ENCODE assay signal across 15 cellular contexts in genomic region chrX:19194285-19195242, GRCh38.
DNase-seq lines count a peak whose midpoint lies in the region; ATAC-seq and TF ChIP-seq lines count a peak whose summit lies in the region.
"Had no signal": no experiment of that assay in that cellular context is flagged by ENCODE, and none has a peak within 500 bp of the region (broad histone marks: within the 10 kb centered on the region; RNA-seq: fewer than 3 reads in every experiment).

No MANE protein-coding gene starts in this region.

- no peaks in the 10 kb centered on the region for H3K4me1 Mint-ChIP-seq in MCF 10A (ENCODE audit: insufficient read depth, unreplicated experiment)
- H3K4me1 Mint-ChIP-seq in stimulated activated memory B cell treated with anti-CD40 and anti-IgM and Interleukin-4, amounts not matched to agents 10 μg/mL and 1 μg/mL and 100 μg/mL, for 72 hours, result peaks cover 12% of the 10 kb centered on the region
- H3K4me1 Mint-ChIP-seq: neural crest cell had no signal

- no peaks in the 10 kb centered on the region for H3K4me1 ChIP-seq in breast epithelium
- H3K4me1 ChIP-seq in A673 (ENCODE audit: insufficient read depth, low read length, poor library complexity, severe bottlenecking), result peaks cover 5% of the 10 kb centered on the region

- TF ChIP-seq CTCF in MCF 10A (IDR thresholded peaks at IDR 0.05; ENCODE audit: unreplicated experiment) (no peak), breast epithelium (IDR thresholded peaks at IDR 0.05) (no peak), A673 (conservative IDR thresholded peaks at IDR 0.05; ENCODE audit: low read depth, low read length) (no peak), WERI-Rb-1 (IDR thresholded peaks at IDR 0.05; ENCODE audit: low read depth, low read length) (no peak)

- ATAC-seq in GM21717 (IDR thresholded peaks at IDR 0.05; ENCODE audit: unreplicated experiment), result peak; percentile 53
- ATAC-seq in HG03565 (IDR thresholded peaks at IDR 0.05; ENCODE audit: unreplicated experiment), result peak; percentile 55
- no peak for ATAC-seq in stimulated activated memory B cell treated with anti-CD40 and anti-IgM and Interleukin-4, amounts not matched to agents 10 μg/mL and 1 μg/mL and 100 μg/mL, for 72 hours
- ATAC-seq: SK-N-SH treated with all-trans-retinoic acid at 6 μM for 48 hours had no signal

- H3K36me3 ChIP-seq in breast epithelium (no peaks in the 10 kb centered on the region), A673 (ENCODE audit: insufficient read depth, low read length, poor library complexity, severe bottlenecking) (no peaks in the 10 kb centered on the region), WERI-Rb-1 (no peaks in the 10 kb centered on the region)

- POLR2A ChIA-PET in MCF 10A (lab: Yijun Ruan, JAX) (no interaction called here), A673 (lab: Charles Lee; ENCODE audit: low non-redundant PET) (no interaction called here)

- no peaks in the 10 kb centered on the region for H3K9me3 ChIP-seq in breast epithelium
- peaks cover 6% of the 10 kb centered on the region for H3K9me3 ChIP-seq in A673 (ENCODE audit: low read depth, low read length, poor library complexity, severe bottlenecking)
- no peaks in the 10 kb centered on the region for H3K9me3 ChIP-seq in WERI-Rb-1 (ENCODE audit: severe bottlenecking)

- peaks cover 5% of the 10 kb centered on the region for H3K9me3 Mint-ChIP-seq in MCF 10A (ENCODE audit: unreplicated experiment)
- H3K9me3 Mint-ChIP-seq in stimulated activated memory B cell treated with anti-CD40 and anti-IgM and Interleukin-4, amounts not matched to agents 10 μg/mL and 1 μg/mL and 100 μg/mL, for 72 hours, result peaks cover 3% of the 10 kb centered on the region

- no peaks in the 10 kb centered on the region for H3K27me3 Mint-ChIP-seq in MCF 10A (ENCODE audit: insufficient read depth, unreplicated experiment)
- peaks cover 7% of the 10 kb centered on the region for H3K27me3 Mint-ChIP-seq in stimulated activated memory B cell treated with anti-CD40 and anti-IgM and Interleukin-4, amounts not matched to agents 10 μg/mL and 1 μg/mL and 100 μg/mL, for 72 hours

- peaks cover 0 to 14% of the 10 kb centered on the region in 2 donors for H3K27me3 ChIP-seq in breast epithelium
- no peaks in the 10 kb centered on the region for H3K27me3 ChIP-seq in A673 (replicated peaks; ENCODE audit: insufficient read depth, low read depth, low read length, poor library complexity)
- peaks cover 65% of the 10 kb centered on the region for H3K27me3 ChIP-seq in WERI-Rb-1 (ENCODE audit: insufficient read depth, low read depth, severe bottlenecking)

- H3K4me3 Mint-ChIP-seq in MCF 10A (ENCODE audit: unreplicated experiment), result no peak overlapping the region
- H3K4me3 Mint-ChIP-seq in stimulated activated memory B cell treated with anti-CD40 and anti-IgM and Interleukin-4, amounts not matched to agents 10 μg/mL and 1 μg/mL and 100 μg/mL, for 72 hours, result peak overlapping the region; percentile 8
- H3K4me3 Mint-ChIP-seq: neural crest cell had no signal

- H3K27ac ChIP-seq in breast epithelium, result no peak overlapping the region
- H3K27ac ChIP-seq in A673 (ENCODE audit: low read depth, low read length, poor library complexity, severe bottlenecking), result no peak overlapping the region
- H3K27ac ChIP-seq in WERI-Rb-1, result no peak overlapping the region

- peaks cover 6% of the 10 kb centered on the region for H3K36me3 Mint-ChIP-seq in MCF 10A (ENCODE audit: insufficient read depth, unreplicated experiment)
- H3K36me3 Mint-ChIP-seq in stimulated activated memory B cell treated with anti-CD40 and anti-IgM and Interleukin-4, amounts not matched to agents 10 μg/mL and 1 μg/mL and 100 μg/mL, for 72 hours, result no peaks in the 10 kb centered on the region

- H3K27ac Mint-ChIP-seq in MCF 10A (ENCODE audit: low read depth, unreplicated experiment), result no peak overlapping the region
- peak overlapping the region; percentile 43 for H3K27ac Mint-ChIP-seq in stimulated activated memory B cell treated with anti-CD40 and anti-IgM and Interleukin-4, amounts not matched to agents 10 μg/mL and 1 μg/mL and 100 μg/mL, for 72 hours

- BruUV-seq in MCF 10A (replicated peaks; lab: Mats Ljungman, UMichigan) (no TSS peak), A673 (replicated peaks; lab: Mats Ljungman, UMichigan) (no TSS peak)

- intact Hi-C loops in MCF 10A (cut with micrococcal nuclease), result no loop called here
- intact Hi-C loops in breast epithelium (cut with DNase I; ENCODE audit: low total_unique reads), result no loop called here
- intact Hi-C loops in A673 (cut with micrococcal nuclease; ENCODE audit: unreplicated experiment), result no loop called here

- H3K4me3 ChIP-seq in breast epithelium (no peak overlapping the region), A673 (ENCODE audit: low read depth, low read length, poor library complexity, severe bottlenecking) (no peak overlapping the region), WERI-Rb-1 (ENCODE audit: low read depth, low read length) (no peak overlapping the region)

- DNase-seq in MCF 10A (ENCODE audit: unreplicated experiment), result peak; percentile 4
- DNase-seq in breast epithelium (ENCODE audit: low spot score in 2 of 2), result no peak
- DNase-seq in A673 (ENCODE audit: low spot score), result no peak
- DNase-seq in WERI-Rb-1, result no peak
- DNase-seq in NCI-H2107 treated with DMSO at 0.1 percent for 48 hours (lab: John Stamatoyannopoulos, UW; ENCODE audit: unreplicated experiment), result no peak
- DNase-seq: activated CD4-positive, alpha-beta T cell treated with anti-CD3 and anti-CD28 coated beads for 48 hours; activated naive CD4-positive, alpha-beta T cell treated with anti-CD3 and anti-CD28 coated beads, Interleukin-2, amount 50 U/mL, for 16 hours; MV-4-11; stimulated activated CD4-positive, alpha-beta T cell treated with anti-CD3 and anti-CD28 coated beads, Interleukin-12 subunit alpha, Interleukin-12 subunit beta, amount 100 ng/mL, for 4 hours; stimulated activated naive CD4-positive, alpha-beta T cell treated with Interleukin-2 at 50 U/mL for 16 hours had no signal

- no peak for TF ChIP-seq POLR2A in breast epithelium (IDR thresholded peaks at IDR 0.05)

- CTCF ChIA-PET in MCF 10A (lab: Yijun Ruan, JAX) (interaction anchor here (0.6 to 1.0 kb wide), 6 partner anchors 25 to 217 kb away, joined by 3 to 5 read pairs (median 3); no protein-coding TSS in a partner anchor), A673 (lab: Charles Lee) (no interaction called here)
